In genomic region chr16:85303354-85303883, GRCh38 we compare ENCODE assay signal across 8 cellular contexts.
DNase-seq lines count a peak whose midpoint lies in the region; TF ChIP-seq lines count a peak whose summit lies in the region.

No MANE protein-coding gene starts in this region.

- no peaks in the 10 kb centered on the region for H3K36me3 ChIP-seq in WERI-Rb-1
- H3K36me3 ChIP-seq in brain microvascular endothelial cell (replicated peaks): no peaks in the 10 kb centered on the region

- in situ Hi-C loops in brain microvascular endothelial cell (cut with HindIII; ENCODE audit: low pct_ligation_motif_present, low sequenced_read_pairs): no loop called here

- no peak overlapping the region for H3K4me3 ChIP-seq in AG10803 (ENCODE audit: low read length)
- peak overlapping the region; percentile 37 for H3K4me3 ChIP-seq in WERI-Rb-1 (ENCODE audit: low read depth, low read length)
- H3K4me3 ChIP-seq in brain microvascular endothelial cell (ENCODE audit: low read depth, low read length): no peak overlapping the region

- no peaks in the 10 kb centered on the region for H3K27me3 ChIP-seq in WERI-Rb-1 (ENCODE audit: insufficient read depth, low read depth, severe bottlenecking)
- no peaks in the 10 kb centered on the region for H3K27me3 ChIP-seq in brain microvascular endothelial cell (replicated peaks)

- H3K27ac ChIP-seq in WERI-Rb-1: peak overlapping the region; percentile 95
- no peak overlapping the region for H3K27ac ChIP-seq in brain microvascular endothelial cell

- TF ChIP-seq CTCF in AG10803 (conservative IDR thresholded peaks at IDR 0.05; ENCODE audit: low read length) (peak; percentile 53), WERI-Rb-1 (IDR thresholded peaks at IDR 0.05; ENCODE audit: low read depth, low read length) (peak; percentile 77), brain microvascular endothelial cell (IDR thresholded peaks at IDR 0.05; ENCODE audit: low read depth, low read length, missing control alignments) (peak; percentile 91)

- DNase-seq in AG10803 (ENCODE audit: low read depth) (no peak), HUDEP-2 (lab: John Stamatoyannopoulos, UW; ENCODE audit: unreplicated experiment in 76 of 76) (peak in 71 of 76 experiments; percentile 9 to 81 (median 54)), WERI-Rb-1 (peak; percentile 73), brain microvascular endothelial cell (no peak), left kidney (ENCODE audit: low read depth, low spot score) (peak; percentile 89), RKO (ENCODE audit: low spot score) (no peak), DMS153 (lab: John Stamatoyannopoulos, UW) (no peak)
- peak; percentile 63 for DNase-seq in stimulated activated CD8-positive, alpha-beta memory T cell treated with anti-CD3 and anti-CD28 coated beads, Interleukin-12 subunit alpha, Interleukin-12 subunit beta, amount 100 ng/mL, for 1 hour (ENCODE audit: low read depth)

- H3K9me3 ChIP-seq in WERI-Rb-1 (ENCODE audit: severe bottlenecking): no peaks in the 10 kb centered on the region

Comparison
In these comparisons a context has a peak if more than half of its experiments do, and no peak if none do; other contexts are left out.
1. DNase-seq: peak in HUDEP-2 (71 of 76), WERI-Rb-1 (single experiment), left kidney (single experiment) and stimulated activated CD8-positive, alpha-beta memory T cell treated with anti-CD3 and anti-CD28 coated beads, Interleukin-12 subunit alpha, Interleukin-12 subunit beta, amount 100 ng/mL, for 1 hour (single experiment); none in AG10803 (single experiment), brain microvascular endothelial cell (single experiment), RKO (single experiment) and DMS153 (single experiment).
2. Peak in every context shown above with its lines, with median percentiles within 50 percentile points of each other: CTCF ChIP-seq.